In genomic region chr7:79412438-79412837, GRCh38 we compare ENCODE assay signal across 19 cellular contexts.
"Had no signal": no experiment of that assay in that cellular context is flagged by ENCODE, and none has a peak within 500 bp of the region (broad histone marks: within the 10 kb centered on the region; RNA-seq: fewer than 3 reads in every experiment).

No MANE protein-coding gene starts in this region.

- H3K27me3 ChIP-seq: Peyer's patch had no signal

- H3K27ac ChIP-seq: Peyer's patch had no signal

- H3K36me3 ChIP-seq: Peyer's patch had no signal

- H3K4me3 ChIP-seq: Peyer's patch had no signal

- ATAC-seq: activated CD4-positive, CD25-positive, alpha-beta regulatory T cell treated with anti-CD3 and anti-CD28 coated beads, Interleukin-2, amount 50 U/mL, for 24 hours; activated CD8-positive, alpha-beta T cell treated with anti-CD3 and anti-CD28 coated beads for 36 hours; activated T-cell treated with anti-CD3 and anti-CD28 coated beads, Interleukin-2, amount 50 U/mL, for 72 hours had no signal

- DNase-seq: activated CD4-positive, alpha-beta T cell treated with anti-CD3 and anti-CD28 coated beads for 4 hours; activated CD8-positive, alpha-beta memory T cell treated with anti-CD3 and anti-CD28 coated beads, Interleukin-2, amount 50 U/mL, for 4 hours; activated CD8-positive, alpha-beta T cell treated with anti-CD3 and anti-CD28 coated beads for 36 hours; activated gamma-delta T cell treated with Interleukin-2 at 50 U/mL for 16 hours; activated naive CD4-positive, alpha-beta T cell treated with anti-CD3 and anti-CD28 coated beads, Interleukin-2, amount 10 ng/mL, durations not matched to agents 7 days and 5 days; activated naive CD8-positive, alpha-beta T cell treated with anti-CD3 and anti-CD28 coated beads for 36 hours; activated T-cell treated with anti-CD3 and anti-CD28 coated beads, Interleukin-2, amount 50 U/mL, for 72 hours; Karpas-422; MM.1S; NCI-H1105 treated with DMSO at 0.1 percent for 48 hours; NCI-H1436 treated with DMSO at 0.1 percent for 48 hours; NCI-H187; NCI-H2081; NCI-H510A treated with DMSO at 0.1 percent for 48 hours; NCI-H69; NK-92 treated with Interleukin-12 subunit alpha and Interleukin-12 subunit beta, amount 100 ng/mL, for 24 hours; Peyer's patch; SHP77 had no signal

- H3K9me3 ChIP-seq: Peyer's patch had no signal

- H3K4me1 ChIP-seq: Peyer's patch had no signal
